Comparison of ENCODE assay signal across 1 cellular context in genomic region chr1:53111073-53111556, GRCh38.
TF ChIP-seq lines count a peak whose summit lies in the region.

No MANE protein-coding gene starts in this region.

TF ChIP-seq in HepG2, 621 proteins besides CTCF, POLR2A, EP300 and RAD21 (continued from another document and continues in another):
- TF ChIP-seq ZNF318 (CRISPR knock-in tag; IDR thresholded peaks at IDR 0.05): no peak
- peak; percentile 29; the same call in 1 of the 2 replicates for TF ChIP-seq ZNF205 (CRISPR knock-in tag; IDR thresholded peaks at IDR 0.05)
- no peak for TF ChIP-seq SRSF4 (IDR thresholded peaks at IDR 0.05; ENCODE audit: low read depth, low read length, poor library complexity, severe bottlenecking)
- no peak for TF ChIP-seq PLRG1 (conservative IDR thresholded peaks at IDR 0.05)
- TF ChIP-seq KIAA2018 (CRISPR knock-in tag; IDR thresholded peaks at IDR 0.05; ENCODE audit: borderline replicate concordance): no peak
- no peak for TF ChIP-seq THAP7 (CRISPR knock-in tag; IDR thresholded peaks at IDR 0.05)
- TF ChIP-seq PRDM15 (CRISPR knock-in tag; IDR thresholded peaks at IDR 0.05): no peak
- TF ChIP-seq ATF6 (CRISPR knock-in tag; conservative IDR thresholded peaks at IDR 0.05): 0 out of 2 replicates have a peak, but pooled peaks have one; percentile 0
- no peak for TF ChIP-seq SETDB1 (CRISPR knock-in tag; IDR thresholded peaks at IDR 0.05; ENCODE audit: borderline replicate concordance)
- TF ChIP-seq ZNF678 (CRISPR knock-in tag; IDR thresholded peaks at IDR 0.05): no peak
- no peak for TF ChIP-seq REPIN1 (CRISPR knock-in tag; IDR thresholded peaks at IDR 0.05; ENCODE audit: borderline replicate concordance, low read depth)
- TF ChIP-seq ZNF3 (CRISPR knock-in tag; IDR thresholded peaks at IDR 0.05): no peak
- no peak for TF ChIP-seq ZNF558 (CRISPR knock-in tag; IDR thresholded peaks at IDR 0.05; ENCODE audit: borderline replicate concordance)
- TF ChIP-seq NR2F6 (IDR thresholded peaks at IDR 0.05): no peak
- TF ChIP-seq NR2F6 (CRISPR knock-in tag; IDR thresholded peaks at IDR 0.05): peak; percentile 83
- TF ChIP-seq USF2 (IDR thresholded peaks at IDR 0.05; ENCODE audit: low read depth, low read length): no peak
- TF ChIP-seq USF2 (CRISPR knock-in tag; IDR thresholded peaks at IDR 0.05; ENCODE audit: borderline replicate concordance): no peak
- no peak for TF ChIP-seq KDM5A (IDR thresholded peaks at IDR 0.05; ENCODE audit: borderline replicate concordance, low read length)
- TF ChIP-seq NFKBIZ (CRISPR knock-in tag; IDR thresholded peaks at IDR 0.05): no peak
- no peak for TF ChIP-seq NR3C1 (CRISPR knock-in tag; IDR thresholded peaks at IDR 0.05)
- TF ChIP-seq E2F5 (CRISPR knock-in tag; conservative IDR thresholded peaks at IDR 0.05): no peak
- no peak for TF ChIP-seq SMARCE1 (IDR thresholded peaks at IDR 0.05; ENCODE audit: borderline replicate concordance)
- TF ChIP-seq RCOR2 (CRISPR knock-in tag; IDR thresholded peaks at IDR 0.05): no peak; the same call in 1 of the 2 replicates
- TF ChIP-seq MAX (IDR thresholded peaks at IDR 0.05): peak; percentile 95
- no peak for TF ChIP-seq ZNF569 (CRISPR knock-in tag; IDR thresholded peaks at IDR 0.05; ENCODE audit: borderline replicate concordance)
- no peak for TF ChIP-seq ZNF547 (CRISPR knock-in tag; IDR thresholded peaks at IDR 0.05)
